Comparison of ENCODE assay signal across 8 cellular contexts in the genomic region with DNA sequence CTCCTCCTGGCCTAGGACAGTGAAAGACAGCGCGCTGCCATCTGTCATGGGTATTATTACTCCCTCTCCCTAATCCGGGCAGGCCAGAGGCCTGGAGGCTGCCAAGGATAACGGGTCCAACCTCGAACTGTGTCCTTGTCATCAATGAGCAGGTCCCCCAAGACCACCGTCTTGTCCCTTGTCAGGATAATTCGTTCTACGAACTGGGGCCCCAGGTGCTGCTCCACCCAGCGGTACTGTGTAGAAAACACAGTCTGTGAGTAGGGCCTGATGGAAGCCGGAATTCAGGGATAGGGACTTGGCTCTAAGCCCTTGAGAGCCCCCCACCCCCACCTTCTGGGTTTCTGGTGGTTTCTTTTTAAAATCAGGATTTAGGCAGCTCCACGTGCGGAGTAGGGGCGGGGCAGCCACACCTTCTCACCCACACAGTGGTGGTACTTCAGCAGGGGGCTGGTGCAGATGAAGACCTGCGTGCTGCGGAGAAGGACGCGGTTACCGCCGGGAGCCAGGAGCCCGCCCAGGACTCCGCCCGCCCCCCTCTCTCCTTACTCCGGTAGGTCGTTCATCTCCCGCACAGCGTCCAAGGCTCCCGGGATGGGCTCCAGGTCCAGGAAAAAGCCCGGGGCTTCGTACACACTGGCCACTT. TPM values are rescaled to one million over a fixed set of nuclear protein-coding genes. Genes with fewer than 3 reads are reported as not detected.
A peak's percentile ranks its signal among the peaks of the same experiment; 100 is the strongest.
DNase-seq lines count a peak whose midpoint lies in the region; ATAC-seq and TF ChIP-seq lines count a peak whose summit lies in the region.

No MANE protein-coding gene starts in this region.

- no peaks in the 10 kb centered on the region for H3K27me3 ChIP-seq in NT2/D1 (ENCODE audit: insufficient read depth, insufficient read length)

- DNase-seq in GM10266 (ENCODE audit: extremely low spot score) (peak; percentile 59), NT2/D1 (ENCODE audit: low read depth, low spot score) (no peak), fibroblast of mammary gland (ENCODE audit: low read depth) (peak; percentile 52), nephron progenitor cell (peak; percentile 67), type B pancreatic cell (ENCODE audit: extremely low spot score, unreplicated experiment) (no peak)

- peaks cover 12% of the 10 kb centered on the region for H3K4me1 Mint-ChIP-seq in activated T-helper 17 cell treated with anti-CD3 and anti-CD28 coated beads, Interleukin-2, amount 50 U/mL, for 72 hours
- H3K4me1 Mint-ChIP-seq in nephron progenitor cell: peaks cover 30% of the 10 kb centered on the region
- H3K4me1 Mint-ChIP-seq in type B pancreatic cell (ENCODE audit: unreplicated experiment): peaks cover 6% of the 10 kb centered on the region

- H3K4me1 ChIP-seq in NT2/D1 (ENCODE audit: insufficient read depth, insufficient read length): peaks cover 12% of the 10 kb centered on the region

- peak overlapping the region; percentile 92 for H3K9ac ChIP-seq in NT2/D1 (ENCODE audit: insufficient read length, low read depth)

- H3K4me3 ChIP-seq in NT2/D1 (ENCODE audit: insufficient read length, low read depth): peak overlapping the region; percentile 76
- H3K4me3 ChIP-seq in fibroblast of mammary gland (ENCODE audit: control insufficient read depth, low read depth, low read length): peak overlapping the region; percentile 71

- peak overlapping the region; percentile 85 for H3K4me3 Mint-ChIP-seq in activated T-helper 17 cell treated with anti-CD3 and anti-CD28 coated beads, Interleukin-2, amount 50 U/mL, for 72 hours
- H3K4me3 Mint-ChIP-seq in nephron progenitor cell: peak overlapping the region; percentile 92
- peak overlapping the region; percentile 95 for H3K4me3 Mint-ChIP-seq in type B pancreatic cell

- H3K27ac Mint-ChIP-seq in activated T-helper 17 cell treated with anti-CD3 and anti-CD28 coated beads, Interleukin-2, amount 50 U/mL, for 72 hours: peak overlapping the region; percentile 86
- H3K27ac Mint-ChIP-seq in nephron progenitor cell (peak overlapping the region; percentile 53), type B pancreatic cell (peak overlapping the region; percentile 91)

- TF ChIP-seq CTCF in GM10266 (IDR thresholded peaks at IDR 0.05; ENCODE audit: control insufficient read depth, insufficient read depth, low read depth, missing control alignments) (peak; percentile 63), fibroblast of mammary gland (conservative IDR thresholded peaks at IDR 0.05; ENCODE audit: control insufficient read depth, insufficient read depth, low read depth, low read length) (peak; percentile 51), nephron progenitor cell (IDR thresholded peaks at IDR 0.05) (peak; percentile 50), type B pancreatic cell (conservative IDR thresholded peaks at IDR 0.05) (peak; percentile 66)

- peak; percentile 14 for ATAC-seq in HG02943 (IDR thresholded peaks at IDR 0.05; ENCODE audit: low read depth, unreplicated experiment)
- ATAC-seq in activated T-helper 17 cell treated with anti-CD3 and anti-CD28 coated beads, Interleukin-2, amount 50 U/mL, for 72 hours (replicated peaks): peak; percentile 39
- no peak for ATAC-seq in GM18867 (IDR thresholded peaks at IDR 0.05; ENCODE audit: unreplicated experiment)

- H3K36me3 ChIP-seq in NT2/D1 (ENCODE audit: insufficient read depth, insufficient read length, low read length): peaks cover 44% of the 10 kb centered on the region

- H3K27me3 Mint-ChIP-seq in activated T-helper 17 cell treated with anti-CD3 and anti-CD28 coated beads, Interleukin-2, amount 50 U/mL, for 72 hours: no peaks in the 10 kb centered on the region
- H3K27me3 Mint-ChIP-seq in nephron progenitor cell (ENCODE audit: low read depth, poor library complexity) (no peaks in the 10 kb centered on the region), type B pancreatic cell (no peaks in the 10 kb centered on the region)

- H3K36me3 Mint-ChIP-seq in activated T-helper 17 cell treated with anti-CD3 and anti-CD28 coated beads, Interleukin-2, amount 50 U/mL, for 72 hours (ENCODE audit: low read depth): peaks cover 29% of the 10 kb centered on the region
- H3K36me3 Mint-ChIP-seq in nephron progenitor cell (ENCODE audit: low read depth) (peaks cover 18% of the 10 kb centered on the region), type B pancreatic cell (peaks cover 10% of the 10 kb centered on the region)

- no peaks in the 10 kb centered on the region for H3K9me3 Mint-ChIP-seq in activated T-helper 17 cell treated with anti-CD3 and anti-CD28 coated beads, Interleukin-2, amount 50 U/mL, for 72 hours
- H3K9me3 Mint-ChIP-seq in nephron progenitor cell: no peaks in the 10 kb centered on the region
- no peaks in the 10 kb centered on the region for H3K9me3 Mint-ChIP-seq in type B pancreatic cell

- H3K9me3 ChIP-seq in NT2/D1 (ENCODE audit: insufficient read depth, low read length): no peaks in the 10 kb centered on the region

RNA-seq across cellular contexts. Expression of a gene that starts 0.8 kb away (rescaled TPM):
- 10 to 100 TPM; 56.0 to 64.9 TPM for total RNA-seq in activated T-helper 17 cell treated with anti-CD3 and anti-CD28 coated beads, Interleukin-2, amount 50 U/mL, for 72 hours
- total RNA-seq in type B pancreatic cell (ENCODE audit: low replicate concordance): 33.6 and 40.7 TPM in 2 replicates

RNA-seq across cellular contexts. Expression of a gene that starts 21.0 kb away (rescaled TPM):
- 10 to 100 TPM; 10.3 to 14.5 TPM for total RNA-seq in activated T-helper 17 cell treated with anti-CD3 and anti-CD28 coated beads, Interleukin-2, amount 50 U/mL, for 72 hours
- total RNA-seq in type B pancreatic cell (ENCODE audit: low replicate concordance): 14.0 and 19.7 TPM in 2 replicates

RNA-seq across cellular contexts. Expression of a gene that starts 23.6 kb away (rescaled TPM):
- 100 to 1,000 TPM; 191 to 343 TPM for total RNA-seq in activated T-helper 17 cell treated with anti-CD3 and anti-CD28 coated beads, Interleukin-2, amount 50 U/mL, for 72 hours
- total RNA-seq in type B pancreatic cell (ENCODE audit: low replicate concordance): 136 and 170 TPM in 2 replicates

RNA-seq across cellular contexts. Expression of a gene that starts 43.0 kb away (rescaled TPM):
- total RNA-seq in activated T-helper 17 cell treated with anti-CD3 and anti-CD28 coated beads, Interleukin-2, amount 50 U/mL, for 72 hours: 10 to 100 TPM in 1 of 2 donors, 1 to 10 TPM in 1; 5.4 to 14.6 TPM
- 16.4 and 42.0 TPM in 2 replicates for total RNA-seq in type B pancreatic cell (ENCODE audit: low replicate concordance)

RNA-seq across cellular contexts. Expression of a gene that starts 52.0 kb away (rescaled TPM):
- total RNA-seq in activated T-helper 17 cell treated with anti-CD3 and anti-CD28 coated beads, Interleukin-2, amount 50 U/mL, for 72 hours: 100 to 1,000 TPM; 416 to 512 TPM
- 465 and 602 TPM in 2 replicates for total RNA-seq in type B pancreatic cell (ENCODE audit: low replicate concordance)

Comparison
In these comparisons a context has a peak if more than half of its experiments do, and no peak if none do; other contexts are left out.
1. DNase-seq: peak in GM10266 (single experiment), fibroblast of mammary gland (single experiment) and nephron progenitor cell (single experiment); none in NT2/D1 (single experiment) and type B pancreatic cell (single experiment).
2. Peak in every context shown above with its lines, with median percentiles within 50 percentile points of each other: CTCF ChIP-seq, H3K27ac Mint-ChIP-seq and H3K4me3 Mint-ChIP-seq.